Comparison of ENCODE assay signal across 8 cellular contexts in the genomic region with DNA sequence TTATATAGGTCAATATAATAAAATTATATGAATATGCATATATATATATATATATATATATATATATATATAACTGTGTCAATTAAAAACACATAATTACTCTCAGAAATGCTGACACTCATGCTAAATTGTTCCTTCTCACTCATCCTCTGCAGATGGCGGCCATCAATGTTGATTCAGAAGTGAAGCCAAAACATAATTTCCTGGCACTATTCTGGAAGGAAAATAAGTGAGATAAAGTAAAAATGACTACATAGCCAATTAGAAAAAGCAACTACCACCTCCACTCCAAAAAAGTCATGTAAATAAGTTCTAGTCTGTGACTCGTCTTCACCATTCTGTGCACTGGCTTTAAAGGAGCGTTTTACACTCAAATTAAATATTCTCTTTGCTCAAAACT.
"Had no signal": no experiment of that assay in that cellular context is flagged by ENCODE, and none has a peak within 500 bp of the region (broad histone marks: within the 10 kb centered on the region; RNA-seq: fewer than 3 reads in every experiment).

No MANE protein-coding gene starts in this region.

- ATAC-seq: HepG2, K562 had no signal

- H3K27me3 Mint-ChIP-seq: IgD-negative memory B cell had no signal

- H3K4me1 Mint-ChIP-seq: IgD-negative memory B cell had no signal

- H3K36me3 Mint-ChIP-seq: IgD-negative memory B cell had no signal

- H3K4me3 ChIP-seq: K562 had no signal

- H3K27ac Mint-ChIP-seq: IgD-negative memory B cell had no signal

- FAIRE-seq: HepG2, HTR-8/SVneo, K562 had no signal

- H3K4me3 Mint-ChIP-seq: IgD-negative memory B cell had no signal

- DNase-seq: IMR-90, KBM-7, KG1 had no signal

- H3K27ac ChIP-seq: HL-60 had no signal
